23 cellular contexts compared by ENCODE assay signal in genomic region chr16:68475071-68475470, GRCh38. TPM values are rescaled to one million over a fixed set of nuclear protein-coding genes. Genes with fewer than 3 reads are reported as not detected.
DNase-seq lines count a peak whose midpoint lies in the region; ATAC-seq, FAIRE-seq and TF ChIP-seq lines count a peak whose summit lies in the region.
"Had no signal": no experiment of that assay in that cellular context is flagged by ENCODE, and none has a peak within 500 bp of the region (broad histone marks: within the 10 kb centered on the region; RNA-seq: fewer than 3 reads in every experiment).

No MANE protein-coding gene starts in this region.

- no peaks in the 10 kb centered on the region for H4K20me1 ChIP-seq in H1 (replicated peaks in 1 of 2; ENCODE audit: control insufficient read depth in 1 of 2, insufficient read depth in 2 of 2, low read length in 2 of 2)
- H4K20me1 ChIP-seq: BLaER1 had no signal

- peaks cover 0 to 9% of the 10 kb centered on the region in 2 experiments; a peak in 2 of 4 replicates for H3K9me3 ChIP-seq in H1 (ENCODE audit: insufficient read depth in 2 of 2, low read depth in 1 of 2, low read length in 1 of 2)

- H3K27me3 ChIP-seq in H1 (replicated peaks in 1 of 4; ENCODE audit: control insufficient read depth in 3 of 4, extremely low read depth in 1 of 4, insufficient read depth in 3 of 4, low read length in 3 of 4): no peaks in the 10 kb centered on the region
- H3K27me3 ChIP-seq: BLaER1 had no signal

- DNase-seq in EL (peak; percentile 17), NCI-H226 (peak; percentile 45), H1 (ENCODE audit: low read depth in 1 of 2, low spot score in 2 of 2) (no peak), kidney tubule cell (ENCODE audit: low spot score) (peak; percentile 39), sciatic nerve (ENCODE audit: low spot score) (no peak), NCI-H510A treated with DMSO at 0.1 percent for 48 hours (lab: John Stamatoyannopoulos, UW) (no peak), DMS79 (lab: John Stamatoyannopoulos, UW) (no peak)
- no peak for DNase-seq in activated CD4-positive, alpha-beta T cell treated with anti-CD3 and anti-CD28 coated beads for 1 hour
- DNase-seq: CD8-positive, alpha-beta T cell; DMS79 treated with DMSO at 0.1 percent for 48 hours; GDM1; GOT3; HFFc6; IMR-90; Karpas-422; NCI-H187; NCI-H446; NCI-H748 treated with DMSO at 0.1 percent for 48 hours had no signal

- no peak overlapping the region for H3K27ac ChIP-seq in H1 (ENCODE audit: low read depth, low read length)
- H3K27ac ChIP-seq: BLaER1 had no signal

- no peak overlapping the region for H3K4me3 ChIP-seq in H1 (ENCODE audit: extremely low read depth in 1 of 4, insufficient read depth in 2 of 4, low read depth in 3 of 4, low read length in 4 of 4)
- H3K4me3 ChIP-seq: BLaER1, GM12878 had no signal

- WGBS in H1 (ENCODE audit: extremely low coverage in 1 of 2, insufficient coverage in 1 of 2, insufficient read length in 1 of 2, insufficient replicate concordance in 2 of 2, low coverage in 1 of 2, low lambda C conversion rate in 2 of 2, missing lambda C conversion rate in 1 of 2), 2 experiments: 90% methylated on average over 4 of the region's 4 CpGs; no CpG with 5 or more reads in 1 of the 2 experiments

- H3K36me3 ChIP-seq in H1 (ENCODE audit: control insufficient read depth in 2 of 4, insufficient read depth in 4 of 4, low read length in 3 of 4): no peaks in the 10 kb centered on the region
- H3K36me3 ChIP-seq: BLaER1 had no signal

- no peak overlapping the region for H4K8ac ChIP-seq in H1 (ENCODE audit: extremely low read depth, insufficient read depth, low read length)

- no peak for TF ChIP-seq EP300 in H1 (IDR thresholded peaks at IDR 0.05; ENCODE audit: borderline replicate concordance in 1 of 2, low read depth in 2 of 2, low read length in 2 of 2)

- no peak overlapping the region for H3K4me2 ChIP-seq in H1 (ENCODE audit: insufficient read depth in 1 of 2, low read depth in 2 of 2, low read length in 2 of 2)
- H3K4me2 ChIP-seq: BLaER1 had no signal

- CTCF ChIA-PET in H1 (lab: Charles Lee; ENCODE audit: partially characterized antibody): interaction anchor here (1.1 to 1.5 kb wide), 5 partner anchors 28 to 109 kb away, joined by 3 to 4 read pairs (median 3); no protein-coding TSS in a partner anchor

- no peak overlapping the region for H3K18ac ChIP-seq in H1 (ENCODE audit: extremely low read depth, low read length)

- no peak overlapping the region for H2AFZ ChIP-seq in H1 (ENCODE audit: low read length)

- H3K79me1 ChIP-seq in H1 (ENCODE audit: low read depth, low read length): no peaks in the 10 kb centered on the region

- H3K4ac ChIP-seq in H1 (replicated peaks; ENCODE audit: insufficient read length, low read depth, low read length): no peak overlapping the region

- no peak overlapping the region for H2BK12ac ChIP-seq in H1 (ENCODE audit: low read depth, low read length)

- H2BK20ac ChIP-seq in H1 (ENCODE audit: low read length): 0 out of 2 replicates have a peak overlapping the region, but pooled peaks have one; percentile 63

- H2BK15ac ChIP-seq in H1 (ENCODE audit: low read length): 0 out of 2 replicates have a peak overlapping the region, but pooled peaks have one; percentile 5

- no peak overlapping the region for H2BK120ac ChIP-seq in H1 (replicated peaks; ENCODE audit: low read depth, low read length)

- no peak overlapping the region for H4K91ac ChIP-seq in H1 (replicated peaks; ENCODE audit: insufficient read length, low read length)

- H3K14ac ChIP-seq in H1 (ENCODE audit: insufficient read length): no peak overlapping the region

- POLR2A ChIA-PET in H1 (lab: Charles Lee; ENCODE audit: partially characterized antibody): no interaction called here

- no peak overlapping the region for H3K23ac ChIP-seq in H1 (ENCODE audit: insufficient read length)

- no peak for FAIRE-seq in H1 (lab: Jason Lieb, UNC)
- FAIRE-seq: D721Med, GM12878 had no signal

- peaks cover 0 to 11% (median 2%) of the 10 kb centered on the region in 4 experiments; a peak in 4 of 7 replicates for H3K4me1 ChIP-seq in H1 (replicated peaks in 1 of 4; ENCODE audit: control insufficient read depth in 3 of 4, insufficient read depth in 4 of 4, low read length in 3 of 4)

- no peak overlapping the region for H4K5ac ChIP-seq in H1 (ENCODE audit: insufficient read length, low read depth, low read length)

- no peaks in the 10 kb centered on the region for H3K23me2 ChIP-seq in H1 (ENCODE audit: low read depth, low read length)

- TF ChIP-seq POLR2A in H1 (IDR thresholded peaks at IDR 0.05; ENCODE audit: control extremely low read depth in 1 of 2, low read depth in 2 of 2, low read length in 2 of 2): no peak

- H2AK5ac ChIP-seq in H1 (ENCODE audit: low read depth, low read length): no peak overlapping the region

- no peak for TF ChIP-seq CTCF in H1 (IDR thresholded peaks at IDR 0.05; ENCODE audit: control extremely low read depth in 1 of 3, insufficient read depth in 1 of 3, low read depth in 1 of 3, low read length in 3 of 3)

- no peaks in the 10 kb centered on the region for H3K79me2 ChIP-seq in H1 (ENCODE audit: control insufficient read depth in 1 of 2, insufficient read depth in 2 of 2, low read length in 2 of 2)

- TF ChIP-seq RAD21 in H1 (IDR thresholded peaks at IDR 0.05 in 1 of 2, conservative IDR thresholded peaks at IDR 0.05 in 1 of 2; ENCODE audit: low read depth in 2 of 2, low read length in 2 of 2): no peak

- no peak overlapping the region for H2BK5ac ChIP-seq in H1 (ENCODE audit: low read depth, low read length)

- intact Hi-C loops in sciatic nerve (cut with DNase I): no loop called here

- no peak overlapping the region for H3K56ac ChIP-seq in H1 (replicated peaks; ENCODE audit: insufficient read length, low read depth, low read length)

- ATAC-seq in sciatic nerve: no peak
- ATAC-seq: CD8-positive, alpha-beta T cell; GM12878; Right ventricle myocardium inferior; SK-N-SH treated with all-trans-retinoic acid at 6 μM for 48 hours had no signal

- H3K9ac ChIP-seq in H1 (replicated peaks in 1 of 4; ENCODE audit: extremely low read depth in 1 of 4, low read depth in 3 of 4, low read length in 3 of 4): no peak overlapping the region
- H3K9ac ChIP-seq: BLaER1 had no signal

TF ChIP-seq in H1, 55 proteins besides CTCF, POLR2A, EP300 and RAD21:
- TF ChIP-seq GABPA (IDR thresholded peaks at IDR 0.05; ENCODE audit: borderline replicate concordance, insufficient read depth, low read length) (no peak), MAX (IDR thresholded peaks at IDR 0.05) (no peak), ATF2 (IDR thresholded peaks at IDR 0.05; ENCODE audit: low read length) (no peak), ATF3 (IDR thresholded peaks at IDR 0.05; ENCODE audit: insufficient read depth, low read depth, low read length) (no peak), HDAC2 (IDR thresholded peaks at IDR 0.05; ENCODE audit: borderline replicate concordance in 1 of 2, low read depth in 2 of 2, low read length in 2 of 2) (no peak), CHD2 (IDR thresholded peaks at IDR 0.05; ENCODE audit: low read length) (no peak), TBP (IDR thresholded peaks at IDR 0.05; ENCODE audit: low read depth, low read length) (no peak), E2F6 (IDR thresholded peaks at IDR 0.05) (no peak), PHF8 (conservative IDR thresholded peaks at IDR 0.05; ENCODE audit: low read depth, low read length) (no peak)

RNA-seq across cellular contexts. Expression of gene SMPD3, which starts 26.8 kb away (rescaled TPM):
- 1.1 and 1.3 TPM in 2 replicates for total RNA-seq in H1 (2021; fragmentation: NEBNext Ultra II Directional; extraction: Animal tissue kit (Norgen Biotek cat#: 25700))
- polyA plus RNA-seq in H1 (2011; rRNA removed): 0.39 and 0.55 TPM in 2 replicates
- polyA plus RNA-seq in H1 (2011; cell fraction: cytosol; rRNA removed): 0.39 TPM
- polyA plus RNA-seq in H1 (2011; cell fraction: nucleus; rRNA removed): 1.3 TPM
- polyA plus RNA-seq in H1 (2012, experiment 1 of 2): 1.2 to 1.8 TPM (median 1.7 TPM) in 4 replicates
- polyA plus RNA-seq in H1 (2012, experiment 2 of 2): 0.35 TPM
- 0.39 TPM for polyA plus RNA-seq in H1 (2013, experiment 1 of 2)
- polyA plus RNA-seq in H1 (2013, experiment 2 of 2): 0.46 TPM
- 0.12 and 0.66 TPM in 2 replicates for polyA minus RNA-seq in H1 (2011; rRNA and poly(A)+ RNA removed)
- 1.6 TPM for polyA minus RNA-seq in H1 (2011; cell fraction: cytosol; rRNA and poly(A)+ RNA removed)
- polyA minus RNA-seq in H1 (2011; cell fraction: nucleus; rRNA and poly(A)+ RNA removed): 1.1 TPM
- total RNA-seq in sciatic nerve: 1.2 TPM
- total RNA-seq: IMR-90 had no signal
- polyA plus RNA-seq: IMR-90 had no signal

Comparison
In these comparisons a context has a peak if more than half of its experiments do, and no peak if none do; other contexts are left out.
1. DNase-seq: peak in EL (single experiment), NCI-H226 (single experiment) and kidney tubule cell (single experiment); none in H1 (0 of 2), sciatic nerve (single experiment), activated CD4-positive, alpha-beta T cell treated with anti-CD3 and anti-CD28 coated beads for 1 hour (single experiment), NCI-H510A treated with DMSO at 0.1 percent for 48 hours (single experiment) and DMS79 (single experiment).